ENCODE assay signal across 10 cellular contexts in the genomic region with DNA sequence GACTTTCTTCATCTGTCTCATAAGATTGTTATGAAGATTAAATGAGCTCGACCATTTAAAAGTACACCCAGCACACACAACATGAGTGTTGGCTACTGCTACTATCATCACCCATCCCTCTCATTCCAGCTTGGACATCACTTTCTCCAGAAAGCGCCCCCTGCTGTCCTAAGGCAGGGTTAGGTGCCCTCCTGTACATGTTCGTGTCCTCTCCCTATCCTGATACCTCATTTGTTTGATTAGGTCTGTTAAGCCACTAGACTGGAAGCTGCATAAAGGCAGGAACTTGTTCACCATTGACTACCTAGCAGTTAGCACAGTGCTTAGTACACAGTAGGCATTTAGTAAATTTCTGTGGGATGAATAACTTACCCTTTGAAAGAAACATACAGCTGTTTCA.
A peak's percentile ranks its signal among the peaks of the same experiment; 100 is the strongest.
DNase-seq lines count a peak whose midpoint lies in the region; ATAC-seq, FAIRE-seq and TF ChIP-seq lines count a peak whose summit lies in the region.
"Had no signal": no experiment of that assay in that cellular context is flagged by ENCODE, and none has a peak within 500 bp of the region (broad histone marks: within the 10 kb centered on the region; RNA-seq: fewer than 3 reads in every experiment).

No MANE protein-coding gene starts in this region.

- 23% methylated on average over 3 of the region's 3 CpGs for WGBS in GM12878 (ENCODE audit: insufficient coverage, insufficient replicate concordance, low lambda C conversion rate, missing lambda C conversion rate)
- WGBS in ovary, 3 donors = 34 to 38% (median 35%) methylated on average over 3 of the region's 3 CpGs

- intact Hi-C loops in GM12878 (cut with micrococcal nuclease; ENCODE audit: unreplicated experiment) = no loop called here
- intact Hi-C loops in ovary (cut with DNase I) = no loop called here

- DNase-seq in EL (peak; percentile 32), MM.1S (no peak), GM12878 (ENCODE audit: low read depth, low spot score) (no peak), progenitor cell of endocrine pancreas (ENCODE audit: low spot score, unreplicated experiment) (no peak), NCI-H2196 treated with DMSO at 0.1 percent for 48 hours (lab: John Stamatoyannopoulos, UW; ENCODE audit: unreplicated experiment) (no peak), ovary (no peak)
- DNase-seq in natural killer cell treated with Interleukin-12 subunit alpha and Interleukin-12 subunit beta and Interleukin-15 and Interleukin-18, amount 100 ng/mL, for 72 hours (ENCODE audit: low spot score) = no peak

- no peak for FAIRE-seq in GM12878 (lab: Jason Lieb, UNC)
- FAIRE-seq: endometrium had no signal

- CTCF ChIA-PET in GM12878 (lab: Yijun Ruan, JAX) = interaction anchor here (0.9 to 3.8 kb wide), 5 partner anchors 10 to 124 kb away, joined by 3 to 10 read pairs (median 3); no protein-coding TSS in a partner anchor

- H3K27me3 ChIP-seq in MM.1S (replicated peaks; ENCODE audit: insufficient read depth, low read length) (no peaks in the 10 kb centered on the region), GM12878 (replicated peaks in 1 of 2; ENCODE audit: control insufficient read depth in 2 of 2, insufficient read depth in 2 of 2, low read length in 1 of 2) (no peaks in the 10 kb centered on the region), ovary (no peaks in the 10 kb centered on the region)

- SMC1A ChIA-PET in GM12878 (lab: Charles Lee; ENCODE audit: uncharacterized antibody, unreplicated experiment) = interaction anchor here (0.7 to 1.2 kb wide), 4 partner anchors 30 to 301 kb away, joined by 3 to 4 read pairs (median 4); no protein-coding TSS in a partner anchor

- RAD21 ChIA-PET in GM12878 (lab: Charles Lee; ENCODE audit: unreplicated experiment) = no interaction called here

- H3K9me2 ChIP-seq in MM.1S (replicated peaks; ENCODE audit: insufficient read depth, low read length) = no peaks in the 10 kb centered on the region

- no peak overlapping the region for H3K27ac Mint-ChIP-seq in progenitor cell of endocrine pancreas
- no peak overlapping the region for H3K27ac Mint-ChIP-seq in natural killer cell treated with Interleukin-12 subunit alpha and Interleukin-12 subunit beta and Interleukin-15 and Interleukin-18, amount 100 ng/mL, for 72 hours
- H3K27ac Mint-ChIP-seq: stimulated activated naive CD8-positive, alpha-beta T cell treated with anti-CD3 and anti-CD28 coated beads, Interleukin-15, amount 100 ng/mL, for 72 hours had no signal

- no peak overlapping the region for H2AFZ ChIP-seq in MM.1S (ENCODE audit: low read length)
- H2AFZ ChIP-seq in GM12878 (ENCODE audit: control insufficient read depth, low read depth, low read length) = no peak overlapping the region

- TF ChIP-seq POLR2A in GM12878 (IDR thresholded peaks at IDR 0.05; ENCODE audit: low read depth, low read length) (no peak), ovary (IDR thresholded peaks at IDR 0.05) (no peak)

- H3K9me3 Mint-ChIP-seq in progenitor cell of endocrine pancreas (ENCODE audit: low read depth) = no peaks in the 10 kb centered on the region
- H3K9me3 Mint-ChIP-seq in natural killer cell treated with Interleukin-12 subunit alpha and Interleukin-12 subunit beta and Interleukin-15 and Interleukin-18, amount 100 ng/mL, for 72 hours = no peaks in the 10 kb centered on the region
- H3K9me3 Mint-ChIP-seq: stimulated activated naive CD8-positive, alpha-beta T cell treated with anti-CD3 and anti-CD28 coated beads, Interleukin-15, amount 100 ng/mL, for 72 hours had no signal

- POLR2A ChIA-PET in GM12878 (lab: Charles Lee) = no interaction called here

- no TSS peak for BruUV-seq in GM12878 (replicated peaks; lab: Mats Ljungman, UMichigan)

- H3K4me3 ChIP-seq in MM.1S (ENCODE audit: low read length) = no peak overlapping the region
- H3K4me3 ChIP-seq in GM12878 = no peak overlapping the region
- no peak overlapping the region for H3K4me3 ChIP-seq in ovary

- H3K36me3 ChIP-seq in MM.1S (replicated peaks; ENCODE audit: insufficient read depth, low read length) (no peaks in the 10 kb centered on the region), GM12878 (ENCODE audit: control insufficient read depth in 2 of 2, insufficient read depth in 2 of 2, low read length in 1 of 2) (no peaks in the 10 kb centered on the region), ovary (no peaks in the 10 kb centered on the region)

- H3K4me1 ChIP-seq in MM.1S (ENCODE audit: low read length) (no peaks in the 10 kb centered on the region), GM12878 (ENCODE audit: control insufficient read depth, insufficient read depth, low read length) (peaks cover 11% of the 10 kb centered on the region), ovary (ENCODE audit: insufficient read depth) (no peaks in the 10 kb centered on the region)

- ATAC-seq in GM12878 (0 out of 3 replicates have a peak, but pooled peaks have one; percentile 34), HG03280 (IDR thresholded peaks at IDR 0.05; ENCODE audit: unreplicated experiment) (no peak)
- ATAC-seq in natural killer cell treated with Interleukin-12 subunit alpha and Interleukin-12 subunit beta and Interleukin-15 and Interleukin-18, amount 100 ng/mL, for 72 hours = no peak
- ATAC-seq: stimulated activated naive CD8-positive, alpha-beta T cell treated with anti-CD3 and anti-CD28 coated beads, Interleukin-15, amount 100 ng/mL, for 72 hours had no signal

- 0 out of 2 replicates have a peak, but pooled peaks have one; percentile 3 for TF ChIP-seq RAD21 in GM12878 (IDR thresholded peaks at IDR 0.05; ENCODE audit: insufficient read depth, low read depth, low read length)

- no peak for TF ChIP-seq EP300 in GM12878 (IDR thresholded peaks at IDR 0.05; ENCODE audit: borderline replicate concordance in 1 of 2, control insufficient read depth in 1 of 2, low read depth in 2 of 2, low read length in 2 of 2)
- TF ChIP-seq EP300 in ovary (IDR thresholded peaks at IDR 0.05) = no peak

- in situ Hi-C loops in GM12878 (cut with MboI) = no loop called here

- H3K9me3 ChIP-seq in MM.1S (replicated peaks; ENCODE audit: insufficient read depth, low read length) = no peaks in the 10 kb centered on the region
- no peaks in the 10 kb centered on the region; the same call in 2 of the 3 replicates for H3K9me3 ChIP-seq in GM12878 (replicated peaks; ENCODE audit: control insufficient read depth, insufficient read depth, low read length)
- no peaks in the 10 kb centered on the region for H3K9me3 ChIP-seq in ovary

- no peaks in the 10 kb centered on the region for H4K20me1 ChIP-seq in MM.1S (ENCODE audit: insufficient read depth, low read length)
- H4K20me1 ChIP-seq in GM12878 (ENCODE audit: control insufficient read depth, insufficient read depth) = no peaks in the 10 kb centered on the region

- TF ChIP-seq CTCF in MM.1S (IDR thresholded peaks at IDR 0.05; ENCODE audit: low read length) = peak; percentile 46
- TF ChIP-seq CTCF in GM12878 (IDR thresholded peaks at IDR 0.05 in 2 of 3, conservative IDR thresholded peaks at IDR 0.05 in 1 of 3; ENCODE audit: control insufficient read depth in 2 of 3, extremely low read depth in 1 of 3, insufficient read depth in 1 of 3, low read depth in 3 of 3, low read length in 3 of 3) = peak in 2 of 3 experiments; percentile 24 to 27; a peak in 1 of 6 replicates
- peak; percentile 29 for TF ChIP-seq CTCF in progenitor cell of endocrine pancreas (IDR thresholded peaks at IDR 0.05; ENCODE audit: unreplicated experiment)
- no peak for TF ChIP-seq CTCF in ovary (IDR thresholded peaks at IDR 0.05)

- H3K27me3 Mint-ChIP-seq in progenitor cell of endocrine pancreas = peaks cover 33% of the 10 kb centered on the region
- peaks cover 28 to 36% of the 10 kb centered on the region in 2 donors for H3K27me3 Mint-ChIP-seq in natural killer cell treated with Interleukin-12 subunit alpha and Interleukin-12 subunit beta and Interleukin-15 and Interleukin-18, amount 100 ng/mL, for 72 hours

- H3K27ac ChIP-seq in MM.1S (ENCODE audit: low read length) (no peak overlapping the region), GM12878 (ENCODE audit: control insufficient read depth, insufficient read depth) (no peak overlapping the region), ovary (no peak overlapping the region)

- H3K79me2 ChIP-seq in MM.1S (ENCODE audit: low read length) = no peaks in the 10 kb centered on the region
- H3K79me2 ChIP-seq in GM12878 (ENCODE audit: control insufficient read depth, insufficient read depth, low read length) = no peaks in the 10 kb centered on the region

- H3F3A ChIP-seq in MM.1S (ENCODE audit: insufficient read depth, low read length) = no peaks in the 10 kb centered on the region

- no peaks in the 10 kb centered on the region for H3K36me3 Mint-ChIP-seq in progenitor cell of endocrine pancreas (ENCODE audit: insufficient read depth)
- H3K36me3 Mint-ChIP-seq in natural killer cell treated with Interleukin-12 subunit alpha and Interleukin-12 subunit beta and Interleukin-15 and Interleukin-18, amount 100 ng/mL, for 72 hours = no peaks in the 10 kb centered on the region

- no peak overlapping the region for H3K4me2 ChIP-seq in MM.1S (ENCODE audit: low read depth, low read length)
- H3K4me2 ChIP-seq in GM12878 (ENCODE audit: control insufficient read depth, insufficient read depth) = no peak overlapping the region

- H3K4me3 Mint-ChIP-seq in progenitor cell of endocrine pancreas (ENCODE audit: low read depth) = no peak overlapping the region
- no peak overlapping the region for H3K4me3 Mint-ChIP-seq in natural killer cell treated with Interleukin-12 subunit alpha and Interleukin-12 subunit beta and Interleukin-15 and Interleukin-18, amount 100 ng/mL, for 72 hours
- H3K4me3 Mint-ChIP-seq: stimulated activated naive CD8-positive, alpha-beta T cell treated with anti-CD3 and anti-CD28 coated beads, Interleukin-15, amount 100 ng/mL, for 72 hours had no signal

- H3K9ac ChIP-seq in MM.1S (ENCODE audit: low read length) = no peak overlapping the region
- no peak overlapping the region for H3K9ac ChIP-seq in GM12878 (ENCODE audit: control insufficient read depth, insufficient read depth, low read length)

- H3K4me1 Mint-ChIP-seq in progenitor cell of endocrine pancreas (ENCODE audit: low read depth) = no peaks in the 10 kb centered on the region
- H3K4me1 Mint-ChIP-seq in natural killer cell treated with Interleukin-12 subunit alpha and Interleukin-12 subunit beta and Interleukin-15 and Interleukin-18, amount 100 ng/mL, for 72 hours (ENCODE audit: low read depth in 2 of 2) = peaks cover 6 to 8% of the 10 kb centered on the region in 2 donors

TF ChIP-seq in GM12878, 131 proteins besides CTCF, POLR2A, EP300 and RAD21 (continues in another document):
- TF ChIP-seq RBBP5 (conservative IDR thresholded peaks at IDR 0.05) (no peak), NR2C1 (IDR thresholded peaks at IDR 0.05) (no peak)

Comparison
In these comparisons a context has a peak if more than half of its experiments do, and no peak if none do; other contexts are left out.
1. CTCF ChIP-seq: peak in MM.1S (single experiment), GM12878 (2 of 3) and progenitor cell of endocrine pancreas (single experiment); none in ovary (0 of 3).